ENCODE assay signal across 8 cellular contexts in genomic region chr2:226995625-226996041, GRCh38.
DNase-seq lines count a peak whose midpoint lies in the region; ATAC-seq lines count a peak whose summit lies in the region.

No MANE protein-coding gene starts in this region.

- DNase-seq in amniotic stem cell (lab: John Stamatoyannopoulos, UW) (peak; percentile 12), myocyte (ENCODE audit: low read depth) (peak; percentile 71), NCI-H2081 (lab: John Stamatoyannopoulos, UW) (no peak), NCI-H2081 treated with DMSO at 0.1 percent for 48 hours (lab: John Stamatoyannopoulos, UW) (no peak), NCI-H524 (lab: John Stamatoyannopoulos, UW) (no peak)

- H3K9me3 ChIP-seq in BLaER1 treated with 17β-estradiol and CSF1 and Interleukin-3, amounts not matched to agents 10 nM and 100 nM (replicated peaks in 1 of 11), result peaks cover 3 to 14% (median 12%) of the 10 kb centered on the region in 11 experiments; a peak in 21 of 22 replicates

- no peaks in the 10 kb centered on the region for H3K27me3 ChIP-seq in BLaER1 treated with 17β-estradiol and CSF1 and Interleukin-3, amounts not matched to agents 10 nM and 100 nM

- H3K9ac ChIP-seq in BLaER1 treated with 17β-estradiol and CSF1 and Interleukin-3, amounts not matched to agents 10 nM and 100 nM, result no peak overlapping the region

- H3K4me1 ChIP-seq in BLaER1 treated with 17β-estradiol and CSF1 and Interleukin-3, amounts not matched to agents 10 nM and 100 nM, result peaks cover 11 to 26% (median 21%) of the 10 kb centered on the region in 10 experiments

- H4K20me1 ChIP-seq in BLaER1 treated with 17β-estradiol and CSF1 and Interleukin-3, amounts not matched to agents 10 nM and 100 nM, result no peaks in the 10 kb centered on the region

- no peak overlapping the region; a peak in 1 of 20 replicates for H3K4me3 ChIP-seq in BLaER1 treated with 17β-estradiol and CSF1 and Interleukin-3, amounts not matched to agents 10 nM and 100 nM

- H3K27ac ChIP-seq in BLaER1 treated with 17β-estradiol and CSF1 and Interleukin-3, amounts not matched to agents 10 nM and 100 nM, result peak overlapping the region in 1 of 11 experiments; percentile 30; a peak in 1 of 22 replicates

- peak overlapping the region; percentile 8 to 82 (median 55); a peak in 21 of 22 replicates for H3K4me2 ChIP-seq in BLaER1 treated with 17β-estradiol and CSF1 and Interleukin-3, amounts not matched to agents 10 nM and 100 nM

- peak; percentile 83 for ATAC-seq in HG02852 (IDR thresholded peaks at IDR 0.05; ENCODE audit: unreplicated experiment)
- no peak for ATAC-seq in HG02642 (IDR thresholded peaks at IDR 0.05; ENCODE audit: poor library complexity, unreplicated experiment)

- peaks cover 0 to 25% (median 15%) of the 10 kb centered on the region in 11 experiments; a peak in 15 of 22 replicates for H3K36me3 ChIP-seq in BLaER1 treated with 17β-estradiol and CSF1 and Interleukin-3, amounts not matched to agents 10 nM and 100 nM

Comparison
In these comparisons a context has a peak if more than half of its experiments do, and no peak if none do; other contexts are left out.
1. DNase-seq: peak in amniotic stem cell (single experiment) and myocyte (single experiment); none in NCI-H2081 (0 of 2), NCI-H2081 treated with DMSO at 0.1 percent for 48 hours (single experiment) and NCI-H524 (0 of 2).